In genomic region chr13:101305981-101306411, GRCh38 we compare ENCODE assay signal across 9 cellular contexts.
"Had no signal": no experiment of that assay in that cellular context is flagged by ENCODE, and none has a peak within 500 bp of the region (broad histone marks: within the 10 kb centered on the region; RNA-seq: fewer than 3 reads in every experiment).

No MANE protein-coding gene starts in this region.

- H3K27ac Mint-ChIP-seq: activated naive CD4-positive, alpha-beta T cell treated with anti-CD3 and anti-CD28 coated beads, Interleukin-2, amount 50 U/mL, for 24 hours; neural progenitor cell had no signal

- H3K36me3 ChIP-seq: gastrocnemius medialis, neural progenitor cell, thyroid gland had no signal

- H3K4me3 Mint-ChIP-seq: activated naive CD4-positive, alpha-beta T cell treated with anti-CD3 and anti-CD28 coated beads, Interleukin-2, amount 50 U/mL, for 24 hours; neural progenitor cell had no signal

- H3K4me1 ChIP-seq: gastrocnemius medialis, neural progenitor cell had no signal

- H3K4me3 ChIP-seq: gastrocnemius medialis, neural progenitor cell, skin epidermis, thyroid gland had no signal

- H3K9ac ChIP-seq: neural progenitor cell had no signal

- H3K4me2 ChIP-seq: neural progenitor cell had no signal

- H3K27ac ChIP-seq: gastrocnemius medialis, neural progenitor cell, thyroid gland had no signal

- H3K36me3 Mint-ChIP-seq: activated naive CD4-positive, alpha-beta T cell treated with anti-CD3 and anti-CD28 coated beads, Interleukin-2, amount 50 U/mL, for 24 hours; neural progenitor cell had no signal

- H3K4me1 Mint-ChIP-seq: activated naive CD4-positive, alpha-beta T cell treated with anti-CD3 and anti-CD28 coated beads, Interleukin-2, amount 50 U/mL, for 24 hours; neural progenitor cell had no signal

- H3K9me3 Mint-ChIP-seq: activated naive CD4-positive, alpha-beta T cell treated with anti-CD3 and anti-CD28 coated beads, Interleukin-2, amount 50 U/mL, for 24 hours; neural progenitor cell had no signal

- H2AFZ ChIP-seq: neural progenitor cell had no signal

- H3K9me3 ChIP-seq: gastrocnemius medialis, thyroid gland had no signal

- DNase-seq: activated CD4-positive, alpha-beta T cell treated with anti-CD3 and anti-CD28 coated beads, Interleukin-2, amount 50 U/mL, for 1 hour; activated T-cell treated with anti-CD3 and anti-CD28 coated beads for 4 hours; gastrocnemius medialis; left ventricle myocardium superior; retina; thyroid gland had no signal

- H3K27me3 ChIP-seq: gastrocnemius medialis, neural progenitor cell, thyroid gland had no signal
